In the genomic region with DNA sequence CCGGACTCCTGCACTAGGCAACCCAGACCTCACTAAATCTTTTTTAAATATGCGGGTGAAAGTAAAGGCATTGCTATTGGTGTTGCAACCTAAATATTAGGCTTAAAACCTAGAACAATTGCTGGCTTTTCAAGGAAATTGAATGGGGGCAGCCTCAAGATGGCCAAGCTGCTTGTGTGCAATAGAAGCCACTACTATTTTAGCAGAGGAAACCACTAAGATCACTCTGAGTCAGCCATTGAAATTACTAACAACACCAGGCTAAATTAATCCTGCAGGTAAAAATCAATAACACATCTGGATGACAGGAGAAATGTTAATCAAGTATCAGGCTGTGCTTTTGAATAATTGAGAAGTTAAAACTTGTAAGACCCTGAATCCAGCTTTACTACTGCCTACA, we compare ENCODE assay signal across 20 cellular contexts.
DNase-seq lines count a peak whose midpoint lies in the region; ATAC-seq lines count a peak whose summit lies in the region.
"Had no signal": no experiment of that assay in that cellular context is flagged by ENCODE, and none has a peak within 500 bp of the region (broad histone marks: within the 10 kb centered on the region; RNA-seq: fewer than 3 reads in every experiment).

No MANE protein-coding gene starts in this region.

- no peaks in the 10 kb centered on the region for H3K9me3 Mint-ChIP-seq in activated CD4-positive, alpha-beta memory T cell treated with anti-CD3 and anti-CD28 coated beads, Interleukin-2, amount 10 ng/mL, durations not matched to agents 7 days and 5 days
- H3K9me3 Mint-ChIP-seq in activated CD4-positive, alpha-beta memory T cell treated with anti-CD3 and anti-CD28 coated beads for 36 hours, result no peaks in the 10 kb centered on the region
- H3K9me3 Mint-ChIP-seq in stimulated activated naive CD8-positive, alpha-beta T cell treated with anti-CD3 and anti-CD28 coated beads, Interleukin-15, amount 100 ng/mL, for 72 hours, result peaks cover 0 to 9% of the 10 kb centered on the region in 2 donors
- no peaks in the 10 kb centered on the region for H3K9me3 Mint-ChIP-seq in activated T-helper 17 cell treated with anti-CD3 and anti-CD28 coated beads, Interleukin-2, amount 50 U/mL, for 72 hours
- H3K9me3 Mint-ChIP-seq: CD14-positive monocyte; CD4-positive, alpha-beta memory T cell; IgD-negative memory B cell had no signal

- ATAC-seq in stimulated activated naive CD8-positive, alpha-beta T cell treated with anti-CD3 and anti-CD28 coated beads, Interleukin-15, amount 100 ng/mL, for 72 hours, result peak; percentile 71
- ATAC-seq in stimulated activated naive CD8-positive, alpha-beta T cell treated with anti-CD3 and anti-CD28 coated beads, Interleukin-15, Interleukin-2, amounts not matched to agents 100 U/mL and 50 U/mL, for 24 hours, result no peak
- ATAC-seq in HG03442 (IDR thresholded peaks at IDR 0.05; ENCODE audit: unreplicated experiment), result peak; percentile 55
- peak; percentile 26 for ATAC-seq in activated T-helper 17 cell treated with anti-CD3 and anti-CD28 coated beads, Interleukin-2, amount 50 U/mL, for 72 hours (replicated peaks)
- ATAC-seq: GM12878, GM23338, HepG2 had no signal

- no peak overlapping the region for H3K4me3 Mint-ChIP-seq in activated CD4-positive, alpha-beta memory T cell treated with anti-CD3 and anti-CD28 coated beads, Interleukin-2, amount 10 ng/mL, durations not matched to agents 7 days and 5 days
- no peak overlapping the region for H3K4me3 Mint-ChIP-seq in activated CD4-positive, alpha-beta memory T cell treated with anti-CD3 and anti-CD28 coated beads for 36 hours
- no peak overlapping the region for H3K4me3 Mint-ChIP-seq in stimulated activated naive CD8-positive, alpha-beta T cell treated with anti-CD3 and anti-CD28 coated beads, Interleukin-15, amount 100 ng/mL, for 72 hours
- no peak overlapping the region for H3K4me3 Mint-ChIP-seq in activated T-helper 17 cell treated with anti-CD3 and anti-CD28 coated beads, Interleukin-2, amount 50 U/mL, for 72 hours
- H3K4me3 Mint-ChIP-seq: CD14-positive monocyte; CD4-positive, alpha-beta memory T cell; GM23338; IgD-negative memory B cell had no signal

- peak; percentile 19 for DNase-seq in activated CD4-positive, alpha-beta memory T cell treated with anti-CD3 and anti-CD28 coated beads, Interleukin-2, amount 10 ng/mL, durations not matched to agents 7 days and 5 days
- no peak for DNase-seq in activated CD4-positive, alpha-beta memory T cell treated with anti-CD3 and anti-CD28 coated beads for 36 hours
- DNase-seq in stimulated activated naive CD8-positive, alpha-beta T cell treated with anti-CD3 and anti-CD28 coated beads, Interleukin-15, amount 100 ng/mL, for 72 hours, result no peak
- no peak for DNase-seq in stimulated activated naive CD8-positive, alpha-beta T cell treated with anti-CD3 and anti-CD28 coated beads, Interleukin-15, Interleukin-2, amounts not matched to agents 100 U/mL and 50 U/mL, for 24 hours
- no peak for DNase-seq in DMS153 treated with DMSO at 0.1 percent for 48 hours (lab: John Stamatoyannopoulos, UW; ENCODE audit: unreplicated experiment)
- DNase-seq in kidney glomerular epithelial cell (lab: John Stamatoyannopoulos, UW), result no peak
- DNase-seq: 8988T; CD4-positive, alpha-beta memory T cell; DMS153; DMS79 treated with DMSO at 0.1 percent for 48 hours; GF-D8; HCEC 1CT; KBM-7 had no signal

- peaks cover 2% of the 10 kb centered on the region for H3K36me3 Mint-ChIP-seq in activated CD4-positive, alpha-beta memory T cell treated with anti-CD3 and anti-CD28 coated beads, Interleukin-2, amount 10 ng/mL, durations not matched to agents 7 days and 5 days (ENCODE audit: low read depth)
- H3K36me3 Mint-ChIP-seq in activated CD4-positive, alpha-beta memory T cell treated with anti-CD3 and anti-CD28 coated beads for 36 hours, result no peaks in the 10 kb centered on the region
- no peaks in the 10 kb centered on the region for H3K36me3 Mint-ChIP-seq in activated T-helper 17 cell treated with anti-CD3 and anti-CD28 coated beads, Interleukin-2, amount 50 U/mL, for 72 hours (ENCODE audit: low read depth)
- H3K36me3 Mint-ChIP-seq: CD14-positive monocyte; CD4-positive, alpha-beta memory T cell; IgD-negative memory B cell had no signal

- intact Hi-C loops in activated CD4-positive, alpha-beta memory T cell treated with anti-CD3 and anti-CD28 coated beads for 36 hours (cut with micrococcal nuclease), result no loop called here

- no peaks in the 10 kb centered on the region for H3K27me3 Mint-ChIP-seq in activated CD4-positive, alpha-beta memory T cell treated with anti-CD3 and anti-CD28 coated beads, Interleukin-2, amount 10 ng/mL, durations not matched to agents 7 days and 5 days
- H3K27me3 Mint-ChIP-seq in activated CD4-positive, alpha-beta memory T cell treated with anti-CD3 and anti-CD28 coated beads for 36 hours, result no peaks in the 10 kb centered on the region
- H3K27me3 Mint-ChIP-seq in stimulated activated naive CD8-positive, alpha-beta T cell treated with anti-CD3 and anti-CD28 coated beads, Interleukin-15, amount 100 ng/mL, for 72 hours, result no peaks in the 10 kb centered on the region
- H3K27me3 Mint-ChIP-seq in activated T-helper 17 cell treated with anti-CD3 and anti-CD28 coated beads, Interleukin-2, amount 50 U/mL, for 72 hours, result no peaks in the 10 kb centered on the region
- H3K27me3 Mint-ChIP-seq: CD4-positive, alpha-beta memory T cell; IgD-negative memory B cell had no signal

- no peak overlapping the region for H3K27ac Mint-ChIP-seq in activated CD4-positive, alpha-beta memory T cell treated with anti-CD3 and anti-CD28 coated beads, Interleukin-2, amount 10 ng/mL, durations not matched to agents 7 days and 5 days
- H3K27ac Mint-ChIP-seq in activated CD4-positive, alpha-beta memory T cell treated with anti-CD3 and anti-CD28 coated beads for 36 hours, result no peak overlapping the region
- no peak overlapping the region for H3K27ac Mint-ChIP-seq in stimulated activated naive CD8-positive, alpha-beta T cell treated with anti-CD3 and anti-CD28 coated beads, Interleukin-15, amount 100 ng/mL, for 72 hours
- no peak overlapping the region for H3K27ac Mint-ChIP-seq in activated T-helper 17 cell treated with anti-CD3 and anti-CD28 coated beads, Interleukin-2, amount 50 U/mL, for 72 hours
- H3K27ac Mint-ChIP-seq: CD14-positive monocyte; CD4-positive, alpha-beta memory T cell; GM23338; IgD-negative memory B cell had no signal

- POLR2A ChIA-PET in activated CD4-positive, alpha-beta memory T cell treated with anti-CD3 and anti-CD28 coated beads, Interleukin-2, amount 10 ng/mL, durations not matched to agents 7 days and 5 days (lab: Charles Lee), result interaction anchor here (1.4 kb wide), 1 partner anchor 143 kb away, joined by 3 read pairs; no protein-coding TSS in a partner anchor
- POLR2A ChIA-PET in activated CD4-positive, alpha-beta memory T cell treated with anti-CD3 and anti-CD28 coated beads for 36 hours (lab: Charles Lee), result no interaction called here

- CTCF ChIA-PET in activated CD4-positive, alpha-beta memory T cell treated with anti-CD3 and anti-CD28 coated beads, Interleukin-2, amount 10 ng/mL, durations not matched to agents 7 days and 5 days (lab: Charles Lee), result interaction anchor here (0.9 to 1.0 kb wide), 3 partner anchors 14 to 359 kb away, joined by 3 to 4 read pairs (median 4); no protein-coding TSS in a partner anchor
- CTCF ChIA-PET in activated CD4-positive, alpha-beta memory T cell treated with anti-CD3 and anti-CD28 coated beads for 36 hours (lab: Charles Lee), result interaction anchor here (0.7 kb wide), 1 partner anchor 12 kb away, joined by 4 read pairs; no protein-coding TSS in a partner anchor

- H3K4me1 Mint-ChIP-seq in activated CD4-positive, alpha-beta memory T cell treated with anti-CD3 and anti-CD28 coated beads, Interleukin-2, amount 10 ng/mL, durations not matched to agents 7 days and 5 days, result peaks cover 34% of the 10 kb centered on the region
- H3K4me1 Mint-ChIP-seq in activated CD4-positive, alpha-beta memory T cell treated with anti-CD3 and anti-CD28 coated beads for 36 hours (ENCODE audit: low read depth), result peaks cover 22% of the 10 kb centered on the region
- H3K4me1 Mint-ChIP-seq in stimulated activated naive CD8-positive, alpha-beta T cell treated with anti-CD3 and anti-CD28 coated beads, Interleukin-15, amount 100 ng/mL, for 72 hours, result peaks cover 12% of the 10 kb centered on the region
- H3K4me1 Mint-ChIP-seq in activated T-helper 17 cell treated with anti-CD3 and anti-CD28 coated beads, Interleukin-2, amount 50 U/mL, for 72 hours, result no peaks in the 10 kb centered on the region
- H3K4me1 Mint-ChIP-seq: GM23338, IgD-negative memory B cell had no signal
